Comparison of ENCODE assay signal across 20 cellular contexts in genomic region chr1:153324912-153325311, GRCh38. TPM values are rescaled to one million over a fixed set of nuclear protein-coding genes. Genes with fewer than 3 reads are reported as not detected.
DNase-seq lines count a peak whose midpoint lies in the region; ATAC-seq and FAIRE-seq lines count a peak whose summit lies in the region.
"Had no signal": no experiment of that assay in that cellular context is flagged by ENCODE, and none has a peak within 500 bp of the region (broad histone marks: within the 10 kb centered on the region; RNA-seq: fewer than 3 reads in every experiment).

No MANE protein-coding gene starts in this region.

- FAIRE-seq in small intestine (lab: Jason Lieb, UNC), result no peak
- FAIRE-seq: GM12891, GM19239, H1, HTR-8/SVneo had no signal

- H3K36me3 ChIP-seq in BLaER1 treated with 17β-estradiol and CSF1 and Interleukin-3, amounts not matched to agents 10 nM and 100 nM, result peaks cover 0 to 5% (median 0%) of the 10 kb centered on the region in 11 experiments; a peak in 2 of 22 replicates
- no peaks in the 10 kb centered on the region for H3K36me3 ChIP-seq in small intestine (ENCODE audit: control insufficient read depth in 2 of 2, insufficient read depth in 2 of 2, low read length in 2 of 2)
- H3K36me3 ChIP-seq: BE2C had no signal

- no peak overlapping the region for H3K4me3 ChIP-seq in BLaER1 treated with 17β-estradiol and CSF1 and Interleukin-3, amounts not matched to agents 10 nM and 100 nM
- no peak overlapping the region for H3K4me3 ChIP-seq in small intestine (ENCODE audit: low read depth in 1 of 2, low read length in 2 of 2)

- peak; percentile 71 for DNase-seq in globus pallidus (ENCODE audit: low spot score)
- DNase-seq in pons (ENCODE audit: low spot score), result peak; percentile 95
- no peak for DNase-seq in small intestine
- DNase-seq: BE2C; CD8-positive, alpha-beta T cell; COR-L47; DMS 273 treated with DMSO at 0.1 percent for 48 hours; DMS53; DND-41; EL; H9; IMR-90; KBM-7 had no signal

- peak overlapping the region in 6 of 11 experiments; percentile 28 to 49 (median 46); a peak in 10 of 22 replicates for H3K4me2 ChIP-seq in BLaER1 treated with 17β-estradiol and CSF1 and Interleukin-3, amounts not matched to agents 10 nM and 100 nM

- H3K9ac ChIP-seq in BLaER1 treated with 17β-estradiol and CSF1 and Interleukin-3, amounts not matched to agents 10 nM and 100 nM, result no peak overlapping the region

- ATAC-seq in HG02884 (IDR thresholded peaks at IDR 0.05; ENCODE audit: unreplicated experiment) (no peak), HG02938 (IDR thresholded peaks at IDR 0.05; ENCODE audit: unreplicated experiment) (no peak)
- ATAC-seq: CD8-positive, alpha-beta T cell had no signal

- peaks cover 5 to 29% (median 15%) of the 10 kb centered on the region in 10 experiments for H3K4me1 ChIP-seq in BLaER1 treated with 17β-estradiol and CSF1 and Interleukin-3, amounts not matched to agents 10 nM and 100 nM
- H3K4me1 ChIP-seq in small intestine (ENCODE audit: control insufficient read depth in 2 of 2, insufficient read depth in 1 of 2, low read depth in 1 of 2, low read length in 1 of 2), result no peaks in the 10 kb centered on the region
- H3K4me1 ChIP-seq: BE2C had no signal

- H3K27me3 ChIP-seq in BLaER1 treated with 17β-estradiol and CSF1 and Interleukin-3, amounts not matched to agents 10 nM and 100 nM, result no peaks in the 10 kb centered on the region
- peaks cover 0 to 2% of the 10 kb centered on the region in 2 donors for H3K27me3 ChIP-seq in small intestine (ENCODE audit: control insufficient read depth in 2 of 2, insufficient read depth in 2 of 2, low read length in 2 of 2)
- H3K27me3 ChIP-seq: BE2C had no signal

- H4K20me1 ChIP-seq in BLaER1 treated with 17β-estradiol and CSF1 and Interleukin-3, amounts not matched to agents 10 nM and 100 nM, result no peaks in the 10 kb centered on the region

- H3K27ac ChIP-seq in BLaER1 treated with 17β-estradiol and CSF1 and Interleukin-3, amounts not matched to agents 10 nM and 100 nM, result no peak overlapping the region
- H3K27ac ChIP-seq in small intestine (ENCODE audit: low read depth in 1 of 2, low read length in 1 of 2), result no peak overlapping the region

- peaks cover 48 to 75% (median 64%) of the 10 kb centered on the region in 11 experiments for H3K9me3 ChIP-seq in BLaER1 treated with 17β-estradiol and CSF1 and Interleukin-3, amounts not matched to agents 10 nM and 100 nM (replicated peaks in 1 of 11)
- H3K9me3 ChIP-seq in small intestine (ENCODE audit: control insufficient read depth, low read depth), result no peaks in the 10 kb centered on the region
- H3K9me3 ChIP-seq: BE2C had no signal

RNA-seq across cellular contexts. Expression of gene PGLYRP3, which starts 12.2 kb away (rescaled TPM):
- not detected for polyA plus RNA-seq in small intestine
- polyA plus RNA-seq: H1, IMR-90 had no signal

RNA-seq across cellular contexts. Expression of gene PGLYRP4, which starts 23.7 kb away (rescaled TPM):
- under 1 TPM in 1 of 3 donors, not detected in 2; 0.33 TPM for polyA plus RNA-seq in small intestine
- polyA plus RNA-seq: H1, IMR-90 had no signal

RNA-seq across cellular contexts. Expression of gene S100A9, which starts 32.7 kb away (rescaled TPM):
- polyA plus RNA-seq in small intestine, result 100 to 1,000 TPM in 1 of 3 donors, 10 to 100 TPM in 2; 57.0 to 509 (median 88.3) TPM
- polyA plus RNA-seq: H1, IMR-90 had no signal

RNA-seq across cellular contexts. Expression of gene S100A12, which starts 50.5 kb away (rescaled TPM):
- polyA plus RNA-seq in small intestine, result 1 to 10 TPM in 1 of 3 donors, under 1 TPM in 1, not detected in 1; 0.85 to 6.7 TPM
- polyA plus RNA-seq: H1, IMR-90 had no signal
